Comparison of ENCODE assay signal across 17 cellular contexts in the genomic region with DNA sequence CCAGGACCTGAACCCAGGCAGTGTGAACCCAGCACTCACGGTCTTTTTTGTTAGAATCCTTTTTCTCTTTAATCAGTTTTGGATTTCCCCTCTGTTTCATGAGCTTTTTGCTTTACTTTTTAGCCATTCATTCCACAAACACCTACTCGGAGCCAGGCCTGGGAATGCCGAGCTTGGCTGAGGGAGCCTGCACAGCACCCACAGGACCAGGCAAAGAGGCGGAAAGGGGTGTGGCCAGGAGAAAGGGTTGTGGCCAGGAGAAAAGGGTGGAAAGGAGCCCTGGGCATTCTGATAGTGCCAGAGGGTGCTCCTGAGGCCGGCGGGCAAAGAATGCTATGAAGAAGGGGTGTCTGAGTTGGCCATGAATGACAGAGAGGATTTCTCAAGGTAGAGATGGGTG.
A peak's percentile ranks its signal among the peaks of the same experiment; 100 is the strongest.
DNase-seq lines count a peak whose midpoint lies in the region; ATAC-seq, FAIRE-seq and TF ChIP-seq lines count a peak whose summit lies in the region.
"Had no signal": no experiment of that assay in that cellular context is flagged by ENCODE, and none has a peak within 500 bp of the region (broad histone marks: within the 10 kb centered on the region; RNA-seq: fewer than 3 reads in every experiment).

No MANE protein-coding gene starts in this region.

- ATAC-seq in Right ventricle myocardium inferior (no peak), T-helper 17 cell (no peak)
- ATAC-seq: HCT116 had no signal

- no peaks in the 10 kb centered on the region for H3K9me3 ChIP-seq in kidney (ENCODE audit: control insufficient read depth in 1 of 2, low read length in 2 of 2)
- H3K9me3 ChIP-seq in spleen: no peaks in the 10 kb centered on the region
- no peaks in the 10 kb centered on the region for H3K9me3 ChIP-seq in T-helper 17 cell (ENCODE audit: control insufficient read depth, low read length, poor library complexity, severe bottlenecking)
- H3K9me3 ChIP-seq: BLaER1 had no signal

- no peak for TF ChIP-seq POLR2A in spleen (IDR thresholded peaks at IDR 0.05)

- H3K27ac Mint-ChIP-seq in T-helper 17 cell: no peak overlapping the region
- H3K27ac Mint-ChIP-seq: CD4-positive, alpha-beta memory T cell had no signal

- TF ChIP-seq CTCF in kidney (IDR thresholded peaks at IDR 0.05; ENCODE audit: borderline replicate concordance, extremely low read depth, insufficient read depth) (no peak), spleen (IDR thresholded peaks at IDR 0.05 in 8 of 11, conservative IDR thresholded peaks at IDR 0.05 in 3 of 11) (no peak)

- no peaks in the 10 kb centered on the region for H3K27me3 ChIP-seq in spleen (replicated peaks in 1 of 7)
- H3K27me3 ChIP-seq: BLaER1 had no signal

- H3K4me1 Mint-ChIP-seq in T-helper 17 cell: peaks cover 5% of the 10 kb centered on the region
- H3K4me1 Mint-ChIP-seq: CD14-positive monocyte had no signal

- DNase-seq in cardiac septum (ENCODE audit: low spot score) (peak; percentile 19), Right ventricle myocardium inferior (ENCODE audit: missing footprints) (no peak), kidney (peak; percentile 46), spleen (peak; percentile 49), T-helper 17 cell (no peak), NCI-H1048 (lab: John Stamatoyannopoulos, UW) (no peak)
- DNase-seq in activated CD4-positive, CD25-positive, alpha-beta regulatory T cell (lab: John Stamatoyannopoulos, UW): no peak
- DNase-seq: 8988T; Calu3; CD4-positive, alpha-beta memory T cell; GF-D8; GOT3; H7 had no signal

- H3K4me3 ChIP-seq in kidney (ENCODE audit: low read length in 2 of 2) (no peak overlapping the region), spleen (no peak overlapping the region)
- H3K4me3 ChIP-seq: BLaER1 had no signal

- WGBS in spleen, 5 donors: 86 to 96% (median 91%) methylated on average over 6 of the region's 6 CpGs

- no peaks in the 10 kb centered on the region for H3K27me3 Mint-ChIP-seq in T-helper 17 cell
- H3K27me3 Mint-ChIP-seq: CD4-positive, alpha-beta memory T cell had no signal

- H3K4me3 Mint-ChIP-seq in T-helper 17 cell: no peak overlapping the region
- H3K4me3 Mint-ChIP-seq: CD14-positive monocyte; CD4-positive, alpha-beta memory T cell had no signal

- peaks cover 0 to 8% of the 10 kb centered on the region in 2 donors for H3K4me1 ChIP-seq in kidney (ENCODE audit: control insufficient read depth in 1 of 2, insufficient read depth in 1 of 2, low read depth in 1 of 2, low read length in 2 of 2)
- H3K4me1 ChIP-seq in spleen: peaks cover 0 to 28% (median 12%) of the 10 kb centered on the region in 6 donors

- no peaks in the 10 kb centered on the region for H3K36me3 Mint-ChIP-seq in T-helper 17 cell (ENCODE audit: low read depth)
- H3K36me3 Mint-ChIP-seq: CD4-positive, alpha-beta memory T cell had no signal

- no peak for FAIRE-seq in kidney (lab: Jason Lieb, UNC)
- FAIRE-seq: HTR-8/SVneo had no signal

- intact Hi-C loops in cardiac septum (cut with DNase I) (no loop called here), Right ventricle myocardium inferior (cut with DNase I) (no loop called here), kidney (cut with DNase I) (no loop called here), spleen (cut with DNase I; ENCODE audit: low total_unique reads) (no loop called here)

- H3K36me3 ChIP-seq in kidney (ENCODE audit: control insufficient read depth in 1 of 2, insufficient read depth in 2 of 2, low read length in 2 of 2) (no peaks in the 10 kb centered on the region), spleen (no peaks in the 10 kb centered on the region)

- no peak overlapping the region for H3K9ac ChIP-seq in kidney (ENCODE audit: low read length in 2 of 2)
- H3K9ac ChIP-seq: BLaER1 had no signal

- H3K27ac ChIP-seq in kidney (ENCODE audit: low read depth in 2 of 2, low read length in 2 of 2) (no peak overlapping the region), spleen (no peak overlapping the region)
- H3K27ac ChIP-seq: BLaER1 had no signal

Comparison
In these comparisons a context has a peak if more than half of its experiments do, and no peak if none do; other contexts are left out.
1. DNase-seq: peak in cardiac septum (single experiment), kidney (single experiment) and spleen (single experiment); none in Right ventricle myocardium inferior (single experiment), T-helper 17 cell (0 of 3), activated CD4-positive, CD25-positive, alpha-beta regulatory T cell (0 of 4) and NCI-H1048 (single experiment).